8 cellular contexts compared by ENCODE assay signal in genomic region chr6:28569748-28570147, GRCh38. TPM values are rescaled to one million over a fixed set of nuclear protein-coding genes. Genes with fewer than 3 reads are reported as not detected.
"Had no signal": no experiment of that assay in that cellular context is flagged by ENCODE, and none has a peak within 500 bp of the region (broad histone marks: within the 10 kb centered on the region; RNA-seq: fewer than 3 reads in every experiment).

No MANE protein-coding gene starts in this region.

- DNase-seq: GM23248, GOT3, H7, IMR-90, KBM-7 had no signal

- ATAC-seq: HCT116 had no signal

- H3K27ac ChIP-seq: GM23248 had no signal

RNA-seq across cellular contexts. Expression of gene GPX5, which starts 44.1 kb away (rescaled TPM):
- total RNA-seq: GM23248, H4, H7, HT-29, IMR-90 had no signal
- polyA plus RNA-seq: GM23248, IMR-90 had no signal

RNA-seq across cellular contexts. Expression of gene GPX6, which starts 54.2 kb away (rescaled TPM):
- total RNA-seq: GM23248, H4, H7, HT-29, IMR-90 had no signal
- polyA plus RNA-seq: GM23248, IMR-90 had no signal
